In the genomic region with DNA sequence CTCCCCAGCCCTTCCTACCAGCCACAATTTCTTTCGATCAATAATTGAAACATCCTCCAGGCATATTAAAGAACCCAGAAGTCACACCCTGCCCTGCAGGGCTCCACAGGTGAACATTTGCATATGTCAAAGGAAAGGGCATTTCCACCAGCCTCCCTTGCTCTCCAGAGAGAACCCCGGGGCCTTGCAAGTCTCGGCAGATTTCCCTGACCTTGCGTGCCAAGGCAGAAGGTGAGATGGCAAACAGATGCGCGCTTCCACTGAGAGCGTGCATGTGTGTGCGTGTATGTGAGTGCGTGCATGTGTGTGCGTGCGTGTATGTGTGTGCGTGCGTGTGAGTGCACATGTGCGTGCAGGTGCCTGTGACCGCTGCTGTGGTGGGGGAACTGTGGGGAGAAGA, we compare ENCODE assay signal across 1 cellular context.
TF ChIP-seq lines count a peak whose summit lies in the region.

No MANE protein-coding gene starts in this region.

TF ChIP-seq in HepG2, 621 proteins besides CTCF, POLR2A, EP300 and RAD21 (continued from another document):
- TF ChIP-seq TFDP1 (CRISPR knock-in tag; IDR thresholded peaks at IDR 0.05; ENCODE audit: borderline replicate concordance) (no peak), ZNF687 (CRISPR knock-in tag; IDR thresholded peaks at IDR 0.05) (peak; percentile 38)
